In genomic region chr9:99605016-99605743, GRCh38 we compare ENCODE assay signal across 21 cellular contexts.
"Had no signal": no experiment of that assay in that cellular context is flagged by ENCODE, and none has a peak within 500 bp of the region (broad histone marks: within the 10 kb centered on the region; RNA-seq: fewer than 3 reads in every experiment).

No MANE protein-coding gene starts in this region.

- H3K36me3 ChIP-seq: cardiac muscle cell, left ventricle myocardium inferior, transverse colon, uterus had no signal

- H3K9me3 ChIP-seq: left ventricle myocardium inferior, transverse colon, uterus had no signal

- ATAC-seq: activated CD4-positive, CD25-positive, alpha-beta regulatory T cell treated with anti-CD3 and anti-CD28 coated beads, Interleukin-2, amount 50 U/mL, for 24 hours; activated CD8-positive, alpha-beta T cell treated with anti-CD3 and anti-CD28 coated beads, Interleukin-2, amount 10 ng/mL, durations not matched to agents 7 days and 5 days; effector memory CD8-positive, alpha-beta T cell; foreskin keratinocyte; stimulated activated naive CD8-positive, alpha-beta T cell treated with anti-CD3 and anti-CD28 coated beads, Interleukin-15, Interleukin-2, amounts not matched to agents 100 U/mL and 50 U/mL, for 24 hours had no signal

- H3K4me3 Mint-ChIP-seq: activated CD4-positive, alpha-beta T cell treated with anti-CD3 and anti-CD28 coated beads, Interleukin-2, amount 10 ng/mL, durations not matched to agents 7 days and 5 days; activated CD8-positive, alpha-beta T cell treated with anti-CD3 and anti-CD28 coated beads, Interleukin-2, amount 10 ng/mL, durations not matched to agents 7 days and 5 days; activated naive CD8-positive, alpha-beta T cell treated with anti-CD3 and anti-CD28 coated beads, Interleukin-2, amount 10 ng/mL, durations not matched to agents 7 days and 5 days; activated T-cell treated with anti-CD3 and anti-CD28 coated beads, Interleukin-2, amount 50 U/mL, for 24 hours; effector memory CD8-positive, alpha-beta T cell had no signal

- H3K27ac Mint-ChIP-seq: activated CD4-positive, alpha-beta T cell treated with anti-CD3 and anti-CD28 coated beads, Interleukin-2, amount 10 ng/mL, durations not matched to agents 7 days and 5 days; activated CD8-positive, alpha-beta T cell treated with anti-CD3 and anti-CD28 coated beads, Interleukin-2, amount 10 ng/mL, durations not matched to agents 7 days and 5 days; activated naive CD8-positive, alpha-beta T cell treated with anti-CD3 and anti-CD28 coated beads, Interleukin-2, amount 10 ng/mL, durations not matched to agents 7 days and 5 days; activated T-cell treated with anti-CD3 and anti-CD28 coated beads, Interleukin-2, amount 50 U/mL, for 24 hours; activated T-helper 2 cell treated with anti-CD3 and anti-CD28 coated beads, Interferon-gamma antibody, Interleukin-2, Interleukin-4, amounts not matched to agents 10 μg/mL and 5 μg/mL and 100 μg/mL, durations not matched to agents 14 hours and 24 hours and 36 hours; effector memory CD8-positive, alpha-beta T cell had no signal

- H3K4me1 ChIP-seq: foreskin keratinocyte, transverse colon, uterus had no signal

- H3K36me3 Mint-ChIP-seq: activated naive CD8-positive, alpha-beta T cell treated with anti-CD3 and anti-CD28 coated beads, Interleukin-2, amount 10 ng/mL, durations not matched to agents 7 days and 5 days had no signal

- DNase-seq: activated CD4-positive, alpha-beta T cell treated with anti-CD3 and anti-CD28 coated beads, Interleukin-2, amount 10 ng/mL, durations not matched to agents 7 days and 5 days; activated CD8-positive, alpha-beta T cell treated with anti-CD3 and anti-CD28 coated beads, Interleukin-2, amount 10 ng/mL, durations not matched to agents 7 days and 5 days; activated naive CD4-positive, alpha-beta T cell treated with Interleukin-2 at 50 U/mL for 16 hours; activated naive CD8-positive, alpha-beta T cell treated with anti-CD3 and anti-CD28 coated beads, Interleukin-2, amount 10 ng/mL, durations not matched to agents 7 days and 5 days; activated T-cell treated with anti-CD3 and anti-CD28 coated beads, Interleukin-2, amount 50 U/mL, for 24 hours; amygdala; effector memory CD8-positive, alpha-beta T cell; foreskin keratinocyte; hippocampal formation; kidney; left ventricle myocardium inferior; mammary epithelial cell; occipital lobe; stimulated activated naive CD8-positive, alpha-beta T cell treated with anti-CD3 and anti-CD28 coated beads, Interleukin-15, Interleukin-2, amounts not matched to agents 100 U/mL and 50 U/mL, for 24 hours; substantia nigra; transverse colon; uterus had no signal

- H3K27me3 ChIP-seq: transverse colon, uterus had no signal

- H3K27ac ChIP-seq: cardiac muscle cell, epithelial cell of prostate, foreskin keratinocyte, left ventricle myocardium inferior, transverse colon, uterus had no signal

- H3K4me1 Mint-ChIP-seq: activated CD4-positive, alpha-beta T cell treated with anti-CD3 and anti-CD28 coated beads, Interleukin-2, amount 10 ng/mL, durations not matched to agents 7 days and 5 days had no signal

- H3K4me3 ChIP-seq: cardiac muscle cell, left ventricle myocardium inferior, transverse colon, uterus had no signal

- H3K9me3 Mint-ChIP-seq: activated CD4-positive, alpha-beta T cell treated with anti-CD3 and anti-CD28 coated beads, Interleukin-2, amount 10 ng/mL, durations not matched to agents 7 days and 5 days; activated T-cell treated with anti-CD3 and anti-CD28 coated beads, Interleukin-2, amount 50 U/mL, for 24 hours; effector memory CD8-positive, alpha-beta T cell had no signal
